Comparison of ENCODE assay signal across 9 cellular contexts in genomic region chr18:46623541-46623940, GRCh38. TPM values are rescaled to one million over a fixed set of nuclear protein-coding genes. Genes with fewer than 3 reads are reported as not detected.
DNase-seq lines count a peak whose midpoint lies in the region; ATAC-seq and TF ChIP-seq lines count a peak whose summit lies in the region.
"Had no signal": no experiment of that assay in that cellular context is flagged by ENCODE, and none has a peak within 500 bp of the region (broad histone marks: within the 10 kb centered on the region; RNA-seq: fewer than 3 reads in every experiment).

No MANE protein-coding gene starts in this region.

- no peak for TF ChIP-seq CTCF in left ventricle myocardium inferior (IDR thresholded peaks at IDR 0.05; ENCODE audit: borderline replicate concordance)

- no peaks in the 10 kb centered on the region for H3K9me3 Mint-ChIP-seq in activated T-cell treated with anti-CD3 and anti-CD28 coated beads, Interleukin-2, amount 50 U/mL, for 24 hours
- H3K9me3 Mint-ChIP-seq: mesothelial cell of epicardium had no signal

- peaks cover 48% of the 10 kb centered on the region for H3K27me3 ChIP-seq in left ventricle myocardium inferior (ENCODE audit: low read depth)

- DNase-seq in Jurkat, Clone E6-1 (ENCODE audit: low read depth, low spot score), result peak; percentile 14
- peak; percentile 64 for DNase-seq in activated T-cell treated with anti-CD3 and anti-CD28 coated beads, Interleukin-2, amount 50 U/mL, for 24 hours
- peak; percentile 27 for DNase-seq in left ventricle myocardium inferior
- DNase-seq in stimulated activated CD4-positive, alpha-beta T cell treated with anti-CD3 and anti-CD28 coated beads, Interleukin-4, amount 100 ng/mL, for 24 hours, result peak; percentile 7
- DNase-seq in NCI-H1694 (lab: John Stamatoyannopoulos, UW), result no peak

- peaks cover 35% of the 10 kb centered on the region for H3K4me1 Mint-ChIP-seq in activated T-cell treated with anti-CD3 and anti-CD28 coated beads, Interleukin-2, amount 50 U/mL, for 24 hours (ENCODE audit: low read depth)
- H3K4me1 Mint-ChIP-seq: mesothelial cell of epicardium had no signal

- H3K27ac Mint-ChIP-seq in activated T-cell treated with anti-CD3 and anti-CD28 coated beads, Interleukin-2, amount 50 U/mL, for 24 hours, result peak overlapping the region; percentile 76
- H3K27ac Mint-ChIP-seq: mesothelial cell of epicardium had no signal

- intact Hi-C loops in left ventricle myocardium inferior (cut with micrococcal nuclease), result no loop called here

- H3K4me3 Mint-ChIP-seq in activated T-cell treated with anti-CD3 and anti-CD28 coated beads, Interleukin-2, amount 50 U/mL, for 24 hours, result peak overlapping the region; percentile 8
- H3K4me3 Mint-ChIP-seq: mesothelial cell of epicardium had no signal

- H3K36me3 ChIP-seq in left ventricle myocardium inferior, result no peaks in the 10 kb centered on the region

- no peaks in the 10 kb centered on the region for H3K36me3 Mint-ChIP-seq in activated T-cell treated with anti-CD3 and anti-CD28 coated beads, Interleukin-2, amount 50 U/mL, for 24 hours (ENCODE audit: low read depth)
- H3K36me3 Mint-ChIP-seq: mesothelial cell of epicardium had no signal

- ATAC-seq in HG02852 (IDR thresholded peaks at IDR 0.05; ENCODE audit: unreplicated experiment) (no peak), GM21390 (IDR thresholded peaks at IDR 0.05; ENCODE audit: unreplicated experiment) (no peak), GM18868 (IDR thresholded peaks at IDR 0.05; ENCODE audit: unreplicated experiment) (no peak)

- no peak overlapping the region for H3K27ac ChIP-seq in left ventricle myocardium inferior (replicated peaks)

- H3K27me3 Mint-ChIP-seq in activated T-cell treated with anti-CD3 and anti-CD28 coated beads, Interleukin-2, amount 50 U/mL, for 24 hours, result no peaks in the 10 kb centered on the region

- H3K4me3 ChIP-seq in Jurkat, Clone E6-1 (ENCODE audit: low read length), result no peak overlapping the region
- no peak overlapping the region for H3K4me3 ChIP-seq in left ventricle myocardium inferior

- H3K4me1 ChIP-seq in left ventricle myocardium inferior, result peaks cover 11% of the 10 kb centered on the region

- no peaks in the 10 kb centered on the region for H3K9me3 ChIP-seq in left ventricle myocardium inferior (replicated peaks)

RNA-seq across cellular contexts. Expression of gene LOXHD1, which starts 33.5 kb away (rescaled TPM):
- not detected for polyA plus RNA-seq in Jurkat, Clone E6-1 (2012; ENCODE audit: insufficient read depth, insufficient read length)
- 0.49 TPM for total RNA-seq in left ventricle myocardium inferior
